ENCODE assay signal across 1 cellular context in genomic region chr2:47269316-47270232, GRCh38.
TF ChIP-seq lines count a peak whose summit lies in the region.

No MANE protein-coding gene starts in this region.

TF ChIP-seq in K562, 482 proteins besides CTCF, POLR2A, EP300 and RAD21 (continued from another document):
- no peak for TF ChIP-seq NCOA4 (IDR thresholded peaks at IDR 0.05; ENCODE audit: partially characterized antibody)
- TF ChIP-seq ZBTB5 (IDR thresholded peaks at IDR 0.05): no peak
- no peak for TF ChIP-seq DMBX1 (CRISPR knock-in tag; IDR thresholded peaks at IDR 0.05; ENCODE audit: borderline replicate concordance)
- 0 out of 2 replicates have a peak, but pooled peaks have one; percentile 21 for TF ChIP-seq GABPB1 (CRISPR knock-in tag; IDR thresholded peaks at IDR 0.05)
- TF ChIP-seq PRDM10 (IDR thresholded peaks at IDR 0.05; ENCODE audit: partially characterized antibody): peak; percentile 22
- peak; percentile 50 for TF ChIP-seq GABPA (tag; conservative IDR thresholded peaks at IDR 0.05; ENCODE audit: low read depth)
- no peak for TF ChIP-seq HEY1 (CRISPR knock-in tag; IDR thresholded peaks at IDR 0.05; ENCODE audit: borderline replicate concordance)
- TF ChIP-seq BHLHE40 (IDR thresholded peaks at IDR 0.05; ENCODE audit: low read length): no peak
- no peak for TF ChIP-seq GATA2 (CRISPR knock-in tag; IDR thresholded peaks at IDR 0.05)
- no peak for TF ChIP-seq PHB2 (IDR thresholded peaks at IDR 0.05; ENCODE audit: low read depth)
- no peak for TF ChIP-seq MLLT1 (IDR thresholded peaks at IDR 0.05)
- no peak for TF ChIP-seq ZNF280B (CRISPR knock-in tag; IDR thresholded peaks at IDR 0.05)
- TF ChIP-seq SREBF2 (CRISPR knock-in tag; IDR thresholded peaks at IDR 0.05): no peak
- no peak for TF ChIP-seq CHD7 (IDR thresholded peaks at IDR 0.05; ENCODE audit: low read depth, low read length)
- TF ChIP-seq MAFF (IDR thresholded peaks at IDR 0.05; ENCODE audit: low read length): no peak
- no peak for TF ChIP-seq HMBOX1 (IDR thresholded peaks at IDR 0.05)
- TF ChIP-seq EHMT2 (IDR thresholded peaks at IDR 0.05): no peak
- peak; percentile 42; the same call in 1 of the 2 replicates for TF ChIP-seq EGR1 (conservative IDR thresholded peaks at IDR 0.05)
- TF ChIP-seq PRPF4 (IDR thresholded peaks at IDR 0.05; ENCODE audit: insufficient read depth, low read depth, low read length, poor library complexity, severe bottlenecking): no peak
- no peak for TF ChIP-seq ZMIZ1 (IDR thresholded peaks at IDR 0.05; ENCODE audit: low read depth in 2 of 2, low read length in 2 of 2)
- no peak for TF ChIP-seq BRF2 (IDR thresholded peaks at IDR 0.05; ENCODE audit: borderline replicate concordance, insufficient read depth, insufficient read length)
